ENCODE assay signal across 8 cellular contexts in the genomic region with DNA sequence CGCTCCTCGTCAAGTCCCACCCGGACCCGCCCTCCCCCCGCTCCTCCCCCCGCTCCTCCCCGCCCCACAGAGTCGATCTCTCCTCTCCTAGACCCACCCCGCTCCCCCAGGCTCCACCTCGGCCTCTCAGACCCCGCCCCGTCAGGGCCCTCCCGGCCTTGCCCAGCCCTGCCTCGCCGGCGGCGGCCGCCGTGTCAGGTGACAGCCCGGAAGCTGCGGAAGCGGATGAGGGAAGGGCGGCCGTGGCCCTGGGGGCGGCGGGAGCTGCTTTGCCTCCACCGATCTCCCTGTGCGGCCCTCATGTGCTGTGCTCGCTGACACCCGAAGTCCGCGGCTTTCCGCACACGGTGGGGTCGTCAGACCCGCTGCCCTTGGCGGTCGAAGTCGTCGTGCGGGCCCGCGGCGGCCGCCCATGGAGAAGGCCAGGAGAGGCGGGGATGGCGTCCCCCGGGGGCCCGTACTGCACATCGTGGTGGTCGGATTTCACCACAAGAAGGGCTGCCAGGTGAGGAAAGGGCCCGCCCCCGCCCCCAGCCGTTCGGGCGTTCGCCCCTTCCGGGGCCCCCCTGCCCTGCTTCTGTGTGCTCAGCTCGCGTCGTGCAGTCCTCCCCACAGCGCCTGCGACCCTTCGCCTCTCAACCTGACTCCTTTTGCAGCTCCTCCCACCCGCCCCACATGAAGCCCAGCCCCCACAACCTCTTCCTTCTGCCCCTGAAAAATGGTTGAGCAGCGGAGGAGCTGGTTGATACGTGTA. TPM values are rescaled to one million over a fixed set of nuclear protein-coding genes. Genes with fewer than 3 reads are reported as not detected.
DNase-seq lines count a peak whose midpoint lies in the region; ATAC-seq lines count a peak whose summit lies in the region.

A gene (plus strand): TSS at position 192 of the 754 bp plus-strand sequence. CDS start 221 bp downstream, at position 413.

- peak; percentile 92 for ATAC-seq in GM21360 (IDR thresholded peaks at IDR 0.05; ENCODE audit: unreplicated experiment)

- DNase-seq in CMK (ENCODE audit: low read depth), result peak; percentile 78
- DNase-seq in HT-29 (ENCODE audit: low spot score), result peak; percentile 98
- DNase-seq in NK-92 treated with Interleukin-12 subunit alpha and Interleukin-12 subunit beta, amount 100 ng/mL, for 24 hours (lab: John Stamatoyannopoulos, UW), result peak; percentile 98
- DNase-seq in effector CD8-positive, alpha-beta T cell (lab: John Stamatoyannopoulos, UW), result peak; percentile 97
- peak; percentile 98 for DNase-seq in medulla oblongata (ENCODE audit: extremely low spot score)
- peak; percentile 96 to 99 (median 98) for DNase-seq in stimulated activated CD4-positive, alpha-beta T cell treated with anti-CD3 and anti-CD28 coated beads, TNF-alpha, amount 100 ng/mL, for 48 hours (ENCODE audit: low read depth in 3 of 3)

- CTCF ChIA-PET in activated CD8-positive, alpha-beta memory T cell treated with anti-CD3 and anti-CD28 coated beads for 36 hours (lab: Charles Lee), result no interaction called here

- POLR2A ChIA-PET in activated CD8-positive, alpha-beta memory T cell treated with anti-CD3 and anti-CD28 coated beads for 36 hours (lab: Charles Lee), result interaction anchor here (0.6 to 1.5 kb wide), 6 partner anchors 10 to 634 kb away, joined by 3 to 9 read pairs (median 4); a partner anchor contains a TSS

RNA-seq across cellular contexts. Expression of the gene that starts here (rescaled TPM):
- 46.6 and 51.5 TPM in 2 replicates for total RNA-seq in HT-29 (2014; rRNA removed; shearing (Covaris generic))
- 10 to 100 TPM; 56.0 to 60.3 TPM for total RNA-seq in activated CD8-positive, alpha-beta memory T cell treated with anti-CD3 and anti-CD28 coated beads for 36 hours

Comparison
In these comparisons a context has a peak if more than half of its experiments do, and no peak if none do; other contexts are left out.
1. Peak in every context shown above with its lines: DNase-seq and ATAC-seq.